In genomic region chr3:186964629-186965028, GRCh38 we compare ENCODE assay signal across 18 cellular contexts. TPM values are rescaled to one million over a fixed set of nuclear protein-coding genes. Genes with fewer than 3 reads are reported as not detected.
DNase-seq lines count a peak whose midpoint lies in the region; ATAC-seq, FAIRE-seq and TF ChIP-seq lines count a peak whose summit lies in the region.
"Had no signal": no experiment of that assay in that cellular context is flagged by ENCODE, and none has a peak within 500 bp of the region (broad histone marks: within the 10 kb centered on the region; RNA-seq: fewer than 3 reads in every experiment).

No MANE protein-coding gene starts in this region.

- peaks cover 6 to 54% of the 10 kb centered on the region in 2 experiments for H3K79me2 ChIP-seq in H1 (ENCODE audit: control insufficient read depth in 1 of 2, insufficient read depth in 2 of 2, low read length in 2 of 2)
- no peaks in the 10 kb centered on the region for H3K79me2 ChIP-seq in trophoblast cell (ENCODE audit: control insufficient read depth, insufficient read depth, low read length, poor library complexity)

- H3K23ac ChIP-seq in H1 (ENCODE audit: insufficient read length), result no peak overlapping the region
- no peak overlapping the region for H3K23ac ChIP-seq in trophoblast cell (ENCODE audit: low read length)

- H3K27ac ChIP-seq in HUES64 (ENCODE audit: low read depth, low read length) (peak overlapping the region; percentile 71), H1 (ENCODE audit: low read depth, low read length) (peak overlapping the region; percentile 64), trophoblast cell (ENCODE audit: low read depth, low read length) (no peak overlapping the region)

- 0 out of 2 replicates have a peak overlapping the region, but pooled peaks have one; percentile 47 for H2BK15ac ChIP-seq in H1 (ENCODE audit: low read length)

- no peak for TF ChIP-seq POLR2A in H1 (IDR thresholded peaks at IDR 0.05; ENCODE audit: control extremely low read depth in 1 of 2, low read depth in 2 of 2, low read length in 2 of 2)

- H3K4me2 ChIP-seq in H1 (ENCODE audit: insufficient read depth in 1 of 2, low read depth in 2 of 2, low read length in 2 of 2) (peak overlapping the region; percentile 25 to 51), trophoblast cell (ENCODE audit: low read length) (no peak overlapping the region)
- H3K4me2 ChIP-seq: SK-N-SH had no signal

- H2AK5ac ChIP-seq in H1 (ENCODE audit: low read depth, low read length), result 0 out of 2 replicates have a peak overlapping the region, but pooled peaks have one; percentile 56
- no peak overlapping the region for H2AK5ac ChIP-seq in trophoblast cell (ENCODE audit: low read length)

- ATAC-seq in HG03097 (IDR thresholded peaks at IDR 0.05; ENCODE audit: low FRiP score, unreplicated experiment) (no peak), HG03039 (IDR thresholded peaks at IDR 0.05; ENCODE audit: unreplicated experiment) (no peak)
- ATAC-seq: activated naive CD4-positive, alpha-beta T cell treated with anti-CD3 and anti-CD28 coated beads, Interleukin-2, amount 50 U/mL, for 72 hours had no signal

- no peak for TF ChIP-seq CTCF in H1 (IDR thresholded peaks at IDR 0.05; ENCODE audit: control extremely low read depth in 1 of 3, insufficient read depth in 1 of 3, low read depth in 1 of 3, low read length in 3 of 3)

- H4K91ac ChIP-seq in H1 (replicated peaks; ENCODE audit: insufficient read length, low read length) (peak overlapping the region; percentile 2), trophoblast cell (ENCODE audit: low read depth, low read length) (no peak overlapping the region)

- H3K4me1 ChIP-seq in ES-I3 (ENCODE audit: insufficient read depth, low read length) (peaks cover 52% of the 10 kb centered on the region), HUES64 (ENCODE audit: insufficient read depth, low read length) (peaks cover 58% of the 10 kb centered on the region), H1 (replicated peaks in 1 of 4; ENCODE audit: control insufficient read depth in 3 of 4, insufficient read depth in 4 of 4, low read length in 3 of 4) (peaks cover 20 to 36% (median 28%) of the 10 kb centered on the region in 4 experiments), trophoblast cell (ENCODE audit: control insufficient read depth in 1 of 2, insufficient read depth in 2 of 2, low read length in 2 of 2) (no peaks in the 10 kb centered on the region)
- H3K4me1 ChIP-seq: breast epithelium had no signal

- H3K14ac ChIP-seq in H1 (ENCODE audit: insufficient read length) (no peak overlapping the region), trophoblast cell (ENCODE audit: low read length) (no peak overlapping the region)

- H3K27me3 ChIP-seq in HUES64 (ENCODE audit: insufficient read depth, low read length) (no peaks in the 10 kb centered on the region), H1 (replicated peaks in 1 of 4; ENCODE audit: control insufficient read depth in 3 of 4, extremely low read depth in 1 of 4, insufficient read depth in 3 of 4, low read length in 3 of 4) (no peaks in the 10 kb centered on the region), trophoblast cell (ENCODE audit: insufficient read depth, low read length) (no peaks in the 10 kb centered on the region)
- H3K27me3 ChIP-seq: breast epithelium, esophagus squamous epithelium, upper lobe of left lung had no signal

- WGBS in HUES64, result 45% methylated on average over 9 of the region's 9 CpGs
- WGBS in H1 (ENCODE audit: extremely low coverage in 1 of 2, insufficient coverage in 1 of 2, insufficient read length in 1 of 2, insufficient replicate concordance in 2 of 2, low coverage in 1 of 2, low lambda C conversion rate in 2 of 2, missing lambda C conversion rate in 1 of 2), 2 experiments, result 29% methylated on average over 9 of the region's 9 CpGs; no CpG with 5 or more reads in 1 of the 2 experiments
- WGBS in trophoblast cell (ENCODE audit: extremely low coverage, insufficient coverage, insufficient read length), result no CpG with 5 or more reads among the region's 9 CpGs

- H3K79me1 ChIP-seq in H1 (ENCODE audit: low read depth, low read length) (peaks cover 13% of the 10 kb centered on the region), trophoblast cell (ENCODE audit: low read length) (no peaks in the 10 kb centered on the region)

- H2BK20ac ChIP-seq in H1 (ENCODE audit: low read length), result peak overlapping the region; percentile 90; the same call in 1 of the 2 replicates

- H3K56ac ChIP-seq in H1 (replicated peaks; ENCODE audit: insufficient read length, low read depth, low read length), result no peak overlapping the region

- H4K20me1 ChIP-seq in H1 (replicated peaks in 1 of 2; ENCODE audit: control insufficient read depth in 1 of 2, insufficient read depth in 2 of 2, low read length in 2 of 2), result peaks cover 0 to 2% of the 10 kb centered on the region in 2 experiments

- H3K18ac ChIP-seq in H1 (ENCODE audit: extremely low read depth, low read length) (peak overlapping the region; percentile 26; the same call in 1 of the 2 replicates), trophoblast cell (ENCODE audit: low read length) (no peak overlapping the region)

- no peaks in the 10 kb centered on the region for H3K36me3 ChIP-seq in ES-I3 (ENCODE audit: insufficient read depth, low read length)
- peaks cover 30% of the 10 kb centered on the region for H3K36me3 ChIP-seq in HUES64 (ENCODE audit: insufficient read depth, low read length)
- H3K36me3 ChIP-seq in H1 (ENCODE audit: control insufficient read depth in 2 of 4, insufficient read depth in 4 of 4, low read length in 3 of 4), result peaks cover 0 to 38% (median 5%) of the 10 kb centered on the region in 4 experiments; a peak in 5 of 8 replicates
- H3K36me3 ChIP-seq in trophoblast cell (ENCODE audit: control insufficient read depth in 1 of 2, insufficient read depth in 2 of 2, low read length in 2 of 2), result no peaks in the 10 kb centered on the region
- H3K36me3 ChIP-seq: breast epithelium had no signal

- H2AFZ ChIP-seq in H1 (ENCODE audit: low read length) (no peak overlapping the region), trophoblast cell (ENCODE audit: insufficient read depth, low read length, poor library complexity) (no peak overlapping the region)

- CTCF ChIA-PET in H1 (lab: Charles Lee; ENCODE audit: partially characterized antibody), result interaction anchor here (1.1 to 2.7 kb wide), 5 partner anchors 115 to 148 kb away, joined by 3 to 9 read pairs (median 3); no protein-coding TSS in a partner anchor

- no peak overlapping the region for H4K12ac ChIP-seq in trophoblast cell (ENCODE audit: low read depth, low read length)

- no peak overlapping the region for H4K5ac ChIP-seq in H1 (ENCODE audit: insufficient read length, low read depth, low read length)

- H2BK5ac ChIP-seq in H1 (ENCODE audit: low read depth, low read length), result peak overlapping the region; percentile 90; the same call in 1 of the 2 replicates
- H2BK5ac ChIP-seq in trophoblast cell (ENCODE audit: low read depth, low read length, poor library complexity), result no peak overlapping the region

- POLR2A ChIA-PET in H1 (lab: Charles Lee; ENCODE audit: partially characterized antibody), result interaction anchor here (1.0 to 2.5 kb wide), 6 partner anchors 8 to 179 kb away, joined by 3 to 7 read pairs (median 6); no protein-coding TSS in a partner anchor

- H3K23me2 ChIP-seq in H1 (ENCODE audit: low read depth, low read length), result no peaks in the 10 kb centered on the region

- H4K8ac ChIP-seq in H1 (ENCODE audit: extremely low read depth, insufficient read depth, low read length) (no peak overlapping the region), trophoblast cell (ENCODE audit: low read depth, low read length) (no peak overlapping the region)

- H2BK12ac ChIP-seq in H1 (ENCODE audit: low read depth, low read length) (0 out of 2 replicates have a peak overlapping the region, but pooled peaks have one; percentile 5), trophoblast cell (ENCODE audit: low read length) (no peak overlapping the region)

- TF ChIP-seq EP300 in H1 (IDR thresholded peaks at IDR 0.05; ENCODE audit: borderline replicate concordance in 1 of 2, low read depth in 2 of 2, low read length in 2 of 2), result no peak

- FAIRE-seq in H1 (lab: Jason Lieb, UNC), result no peak

- H3K4me3 ChIP-seq in HUES64 (ENCODE audit: low read length) (no peak overlapping the region), H1 (ENCODE audit: extremely low read depth in 1 of 4, insufficient read depth in 2 of 4, low read depth in 3 of 4, low read length in 4 of 4) (peak overlapping the region in 1 of 4 experiments; percentile 18; a peak in 1 of 8 replicates), trophoblast cell (ENCODE audit: low read depth, low read length) (no peak overlapping the region)
- H3K4me3 ChIP-seq: breast epithelium, esophagus squamous epithelium, upper lobe of left lung had no signal

- H2BK120ac ChIP-seq in H1 (replicated peaks; ENCODE audit: low read depth, low read length) (no peak overlapping the region), trophoblast cell (ENCODE audit: insufficient read depth, low read length, poor library complexity) (no peak overlapping the region)

- H3K9me3 ChIP-seq in ES-I3 (ENCODE audit: control insufficient read depth, insufficient read depth, low read length) (no peaks in the 10 kb centered on the region), HUES64 (ENCODE audit: insufficient read depth, low read depth, low read length) (no peaks in the 10 kb centered on the region), H1 (ENCODE audit: insufficient read depth in 2 of 2, low read depth in 1 of 2, low read length in 1 of 2) (no peaks in the 10 kb centered on the region), trophoblast cell (ENCODE audit: insufficient read depth, low read depth, low read length) (no peaks in the 10 kb centered on the region)
- H3K9me3 ChIP-seq: breast epithelium, esophagus squamous epithelium, SK-N-SH, upper lobe of left lung had no signal

- DNase-seq in H1 (ENCODE audit: low read depth in 1 of 2, low spot score in 2 of 2) (no peak), trophoblast cell (peak; percentile 73 to 89), HUDEP-2 (lab: John Stamatoyannopoulos, UW; ENCODE audit: unreplicated experiment in 76 of 76) (no peak)
- DNase-seq in activated CD4-positive, alpha-beta T cell treated with anti-CD3 and anti-CD28 coated beads for 4 hours, result no peak
- DNase-seq: activated CD4-positive, alpha-beta T cell treated with anti-CD3 and anti-CD28 coated beads, Interleukin-2, amount 10 ng/mL, durations not matched to agents 24 days and 14 days; activated T-cell treated with anti-CD3 and anti-CD28 coated beads for 4 hours; esophagus squamous epithelium; H7; Kasumi-1; NCI-H1105; SK-N-SH; upper lobe of left lung had no signal

- no peak for TF ChIP-seq RAD21 in H1 (IDR thresholded peaks at IDR 0.05 in 1 of 2, conservative IDR thresholded peaks at IDR 0.05 in 1 of 2; ENCODE audit: low read depth in 2 of 2, low read length in 2 of 2)

- H3K4ac ChIP-seq in H1 (replicated peaks; ENCODE audit: insufficient read length, low read depth, low read length) (no peak overlapping the region), trophoblast cell (ENCODE audit: low read depth, low read length) (no peak overlapping the region)

- H3K9ac ChIP-seq in ES-I3 (ENCODE audit: low read depth, low read length) (0 out of 2 replicates have a peak overlapping the region, but pooled peaks have one; percentile 14), HUES64 (ENCODE audit: low read depth, low read length) (peak overlapping the region; percentile 46; the same call in 1 of the 2 replicates), H1 (replicated peaks in 1 of 4; ENCODE audit: extremely low read depth in 1 of 4, low read depth in 3 of 4, low read length in 3 of 4) (no peak overlapping the region; a peak in 1 of 7 replicates), trophoblast cell (ENCODE audit: low read length) (no peak overlapping the region)
- H3K9ac ChIP-seq: SK-N-SH had no signal

RNA-seq across cellular contexts. Expression of gene ST6GAL1, which starts 34.3 kb away (rescaled TPM):
- polyA plus RNA-seq in HUES64 (2013, experiment 1 of 2), result 52.5 TPM
- polyA plus RNA-seq in HUES64 (2013, experiment 2 of 2), result 61.1 TPM
- total RNA-seq in H1 (2021; fragmentation: NEBNext Ultra II Directional; extraction: Animal tissue kit (Norgen Biotek cat#: 25700)), result 75.9 and 80.9 TPM in 2 replicates
- 41.8 and 62.8 TPM in 2 replicates for polyA plus RNA-seq in H1 (2011; rRNA removed)
- 46.7 TPM for polyA plus RNA-seq in H1 (2011; cell fraction: cytosol; rRNA removed)
- polyA plus RNA-seq in H1 (2011; cell fraction: nucleus; rRNA removed), result 45.9 TPM
- 52.3 to 63.2 TPM (median 56.4 TPM) in 4 replicates for polyA plus RNA-seq in H1 (2012, experiment 1 of 2)
- polyA plus RNA-seq in H1 (2012, experiment 2 of 2), result 24.9 TPM
- polyA plus RNA-seq in H1 (2013, experiment 1 of 2), result 76.2 TPM
- polyA plus RNA-seq in H1 (2013, experiment 2 of 2), result 85.7 TPM
- 159 and 242 TPM in 2 replicates for polyA minus RNA-seq in H1 (2011; rRNA and poly(A)+ RNA removed)
- polyA minus RNA-seq in H1 (2011; cell fraction: cytosol; rRNA and poly(A)+ RNA removed), result 60.2 TPM
- polyA minus RNA-seq in H1 (2011; cell fraction: nucleus; rRNA and poly(A)+ RNA removed), result 99.7 TPM
- 4.2 and 4.5 TPM in 2 replicates for polyA plus RNA-seq in trophoblast cell (2013)

Comparison
In these comparisons a context has a peak if more than half of its experiments do, and no peak if none do; other contexts are left out.
1. H3K9ac ChIP-seq: peak in ES-I3 (single experiment) and HUES64 (single experiment); none in H1 (0 of 4) and trophoblast cell (single experiment).
2. DNase-seq: peak in trophoblast cell (2 of 2); none in H1 (0 of 2), activated CD4-positive, alpha-beta T cell treated with anti-CD3 and anti-CD28 coated beads for 4 hours (0 of 2) and HUDEP-2 (0 of 76).